23 cellular contexts compared by ENCODE assay signal in the genomic region with DNA sequence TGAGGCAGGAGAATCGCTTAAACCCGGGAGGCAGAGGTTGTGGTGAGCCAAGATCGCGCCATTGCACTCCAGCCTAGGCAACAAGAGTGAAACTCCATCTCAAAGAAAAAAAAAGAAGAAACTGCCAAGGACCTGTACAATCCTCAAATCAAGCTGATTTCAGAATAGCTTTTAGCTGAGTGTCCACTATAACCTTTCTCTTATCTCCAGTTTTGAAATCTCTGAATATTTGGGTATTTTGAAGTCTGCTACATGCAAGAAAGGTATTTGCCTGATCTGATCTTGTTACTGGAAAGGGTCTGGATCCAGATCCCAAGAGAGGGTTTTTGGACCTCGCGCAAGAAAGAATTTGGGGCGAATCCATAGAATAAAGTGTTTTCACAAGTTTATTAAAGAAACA. TPM values are rescaled to one million over a fixed set of nuclear protein-coding genes. Genes with fewer than 3 reads are reported as not detected.
"Had no signal": no experiment of that assay in that cellular context is flagged by ENCODE, and none has a peak within 500 bp of the region (broad histone marks: within the 10 kb centered on the region; RNA-seq: fewer than 3 reads in every experiment).

No MANE protein-coding gene starts in this region.

- ATAC-seq: effector memory CD8-positive, alpha-beta T cell; esophagus mucosa; gastrocnemius medialis; heart right ventricle; left cardiac atrium; left lung; left ventricle myocardium superior; lower lobe of right lung; mucosa of descending colon had no signal

- H3K27ac ChIP-seq: colonic mucosa, esophagus squamous epithelium, gastrocnemius medialis, heart right ventricle, left lung, lower lobe of right lung had no signal

- H3K4me1 ChIP-seq: colonic mucosa, esophagus squamous epithelium, gastrocnemius medialis, heart right ventricle, left lung, lower lobe of right lung had no signal

- H3K27me3 ChIP-seq: colonic mucosa, esophagus squamous epithelium, gastrocnemius medialis, heart right ventricle, left lung had no signal

- H3K4me3 ChIP-seq: colonic mucosa, esophagus squamous epithelium, gastrocnemius medialis, heart right ventricle, left lung, lower lobe of right lung, mucosa of descending colon had no signal

- DNase-seq: colonic mucosa; cortex of kidney; effector CD8-positive, alpha-beta T cell; effector memory CD8-positive, alpha-beta T cell; endodermal cell; erythroblast; esophagus squamous epithelium; foreskin fibroblast; foreskin melanocyte; gastrocnemius medialis; glutamatergic neuron; head of caudate nucleus; heart right ventricle; hippocampal formation; left cardiac atrium; left lung; left ventricle myocardium superior; lower lobe of right lung; mesenchymal stem cell; mucosa of descending colon; naive B cell had no signal

- H3K9me3 ChIP-seq: colonic mucosa, esophagus squamous epithelium, gastrocnemius medialis, heart right ventricle, left lung, lower lobe of right lung, mucosa of descending colon had no signal

RNA-seq across cellular contexts. Expression of a gene that starts 58.5 kb away (rescaled TPM):
- total RNA-seq: myocyte had no signal
